ENCODE assay signal across 27 cellular contexts in genomic region chr12:121187501-121187900, GRCh38.
"Had no signal": no experiment of that assay in that cellular context is flagged by ENCODE, and none has a peak within 500 bp of the region (broad histone marks: within the 10 kb centered on the region; RNA-seq: fewer than 3 reads in every experiment).

No MANE protein-coding gene starts in this region.

- H3K4me3 ChIP-seq: coronary artery, esophagus squamous epithelium, gastrocnemius medialis, heart right ventricle, hepatocyte, left lung, lower lobe of right lung had no signal

- H2AFZ ChIP-seq: hepatocyte had no signal

- FAIRE-seq: colon, kidney had no signal

- H3K4me2 ChIP-seq: hepatocyte had no signal

- H3K36me3 ChIP-seq: gastrocnemius medialis had no signal

- H3K4me1 ChIP-seq: gastrocnemius medialis had no signal

- H3K27me3 ChIP-seq: esophagus squamous epithelium, gastrocnemius medialis, heart right ventricle, hepatocyte, left lung had no signal

- H3K79me2 ChIP-seq: hepatocyte had no signal

- H3K27ac ChIP-seq: coronary artery, epithelial cell of prostate, esophagus squamous epithelium, gastrocnemius medialis, heart right ventricle, hepatocyte, left lung, lower lobe of right lung had no signal

- DNase-seq: effector CD4-positive, alpha-beta T cell; effector memory CD4-positive, alpha-beta T cell; erythroblast; esophagus squamous epithelium; foreskin fibroblast; foreskin melanocyte; gastrocnemius medialis; glutamatergic neuron; head of caudate nucleus; heart right ventricle; hypothalamus; immature natural killer cell; islet precursor cell; kidney; kidney glomerular epithelial cell; left cardiac atrium; left lung; left ventricle myocardium superior; lower lobe of right lung; mammary epithelial cell; mesendoderm; midbrain; naive thymus-derived CD4-positive, alpha-beta T cell had no signal

- H3K9me3 ChIP-seq: esophagus squamous epithelium, gastrocnemius medialis, left lung, lower lobe of right lung had no signal
